1 cellular context compared by ENCODE assay signal in genomic region chr22:29521526-29521925, GRCh38.
TF ChIP-seq lines count a peak whose summit lies in the region.

No MANE protein-coding gene starts in this region.

TF ChIP-seq in WTC11, 78 proteins besides CTCF, POLR2A, EP300 and RAD21 (continued from another document):
- no peak for TF ChIP-seq FOXP4 (CRISPR knock-in tag; IDR thresholded peaks at IDR 0.05)
- TF ChIP-seq ZNF425 (CRISPR knock-in tag; conservative IDR thresholded peaks at IDR 0.05): no peak
- TF ChIP-seq ATF6 (CRISPR knock-in tag; IDR thresholded peaks at IDR 0.05): no peak
- no peak for TF ChIP-seq FOXK1 (CRISPR knock-in tag; IDR thresholded peaks at IDR 0.05)
- TF ChIP-seq SMAD4 (CRISPR knock-in tag; IDR thresholded peaks at IDR 0.05): no peak
- TF ChIP-seq ZNF121 (CRISPR knock-in tag; IDR thresholded peaks at IDR 0.05): no peak
- no peak for TF ChIP-seq ZNF232 (CRISPR knock-in tag; IDR thresholded peaks at IDR 0.05)
- no peak for TF ChIP-seq OVOL2 (CRISPR knock-in tag; IDR thresholded peaks at IDR 0.05; ENCODE audit: borderline replicate concordance)
- TF ChIP-seq ZNF138 (CRISPR knock-in tag; conservative IDR thresholded peaks at IDR 0.05): no peak
